In genomic region chr14:81402123-81402495, GRCh38 we compare ENCODE assay signal across 11 cellular contexts. TPM values are rescaled to one million over a fixed set of nuclear protein-coding genes. Genes with fewer than 3 reads are reported as not detected.
A peak's percentile ranks its signal among the peaks of the same experiment; 100 is the strongest.
DNase-seq lines count a peak whose midpoint lies in the region; ATAC-seq and TF ChIP-seq lines count a peak whose summit lies in the region.
"Had no signal": no experiment of that assay in that cellular context is flagged by ENCODE, and none has a peak within 500 bp of the region (broad histone marks: within the 10 kb centered on the region; RNA-seq: fewer than 3 reads in every experiment).

No MANE protein-coding gene starts in this region.

- H4K20me1 ChIP-seq in KMS-11 (ENCODE audit: insufficient read depth) (no peaks in the 10 kb centered on the region), smooth muscle cell (ENCODE audit: low read depth) (no peaks in the 10 kb centered on the region)

- TF ChIP-seq CTCF in KMS-11 (conservative IDR thresholded peaks at IDR 0.05; ENCODE audit: low read depth, low read length) (no peak), cardiac fibroblast (IDR thresholded peaks at IDR 0.05; ENCODE audit: low read depth, low read length) (no peak), smooth muscle cell (IDR thresholded peaks at IDR 0.05; ENCODE audit: borderline replicate concordance, insufficient read depth, poor library complexity, severe bottlenecking) (no peak), gastroesophageal sphincter (IDR thresholded peaks at IDR 0.05) (no peak)

- DNase-seq in cardiac fibroblast (ENCODE audit: low read depth in 2 of 2), result peak; percentile 26 to 49
- DNase-seq in smooth muscle cell (lab: John Stamatoyannopoulos, UW; ENCODE audit: unreplicated experiment), result no peak
- DNase-seq in HAP-1 (ENCODE audit: low spot score in 2 of 2), result no peak
- no peak for DNase-seq in GM19238 (ENCODE audit: insufficient read length, low spot score)
- DNase-seq in NCI-H2227 treated with DMSO at 0.1 percent for 48 hours (lab: John Stamatoyannopoulos, UW), result no peak
- DNase-seq: activated naive CD8-positive, alpha-beta T cell treated with anti-CD3 and anti-CD28 coated beads, Interleukin-2, amount 10 ng/mL, durations not matched to agents 7 days and 5 days; NCI-H187; T1000 had no signal

- H3K4me1 ChIP-seq in KMS-11 (ENCODE audit: low read depth, poor library complexity, severe bottlenecking), result peaks cover 71% of the 10 kb centered on the region
- H3K4me1 ChIP-seq in smooth muscle cell (ENCODE audit: low read depth), result peaks cover 22% of the 10 kb centered on the region
- H3K4me1 ChIP-seq in HAP-1, result peaks cover 34% of the 10 kb centered on the region
- H3K4me1 ChIP-seq in gastroesophageal sphincter, result no peaks in the 10 kb centered on the region

- peaks cover 38% of the 10 kb centered on the region for H3K79me2 ChIP-seq in KMS-11 (ENCODE audit: insufficient read depth, low read depth)
- H3K79me2 ChIP-seq in smooth muscle cell (ENCODE audit: low read depth), result no peaks in the 10 kb centered on the region

- H3K4me2 ChIP-seq in KMS-11 (peak overlapping the region; percentile 100), smooth muscle cell (peak overlapping the region; percentile 65)

- H3K9ac ChIP-seq in KMS-11 (peak overlapping the region; percentile 94; the same call in 1 of the 2 replicates), smooth muscle cell (ENCODE audit: low read depth) (peak overlapping the region; percentile 87)

- no peak for TF ChIP-seq POLR2A in gastroesophageal sphincter (IDR thresholded peaks at IDR 0.05)

- in situ Hi-C loops in HAP-1 (cut with MboI; ENCODE audit: low sequenced_read_pairs), result no loop called here

- no peak overlapping the region for H2AFZ ChIP-seq in KMS-11 (ENCODE audit: low read depth)
- H2AFZ ChIP-seq in smooth muscle cell (ENCODE audit: low read depth), result no peak overlapping the region

- no peak for TF ChIP-seq EP300 in gastroesophageal sphincter (IDR thresholded peaks at IDR 0.05)

- WGBS in smooth muscle cell (ENCODE audit: low lambda C conversion rate), result 0% methylated on average over 2 of the region's 2 CpGs
- 40 to 84% methylated on average over 1 to 2 of the region's 2 CpGs for WGBS in gastroesophageal sphincter (ENCODE audit: low coverage in 1 of 2), 2 donors

- H3K27ac ChIP-seq in KMS-11 (peak overlapping the region; percentile 97), smooth muscle cell (ENCODE audit: low read depth) (peak overlapping the region; percentile 92), gastroesophageal sphincter (peak overlapping the region in 1 of 4 donors; percentile 12)

- H3K9me3 ChIP-seq in smooth muscle cell (replicated peaks; ENCODE audit: low read depth) (no peaks in the 10 kb centered on the region), HAP-1 (no peaks in the 10 kb centered on the region), gastroesophageal sphincter (peaks cover 0 to 11% (median 0%) of the 10 kb centered on the region in 3 donors)

- H3K4me3 ChIP-seq in KMS-11 (IDR thresholded peaks at IDR 0.05; ENCODE audit: insufficient read depth, low read depth, low read length) (no peak overlapping the region), cardiac fibroblast (replicated peaks in 1 of 2; ENCODE audit: low read depth in 2 of 2, low read length in 2 of 2) (no peak overlapping the region), smooth muscle cell (no peak overlapping the region), HAP-1 (no peak overlapping the region), gastroesophageal sphincter (no peak overlapping the region)

- peaks cover 6% of the 10 kb centered on the region for H3F3A ChIP-seq in smooth muscle cell (ENCODE audit: low read depth)

- peaks cover 9% of the 10 kb centered on the region; the same call in 1 of the 2 replicates for H3K36me3 ChIP-seq in KMS-11 (ENCODE audit: insufficient read depth)
- no peaks in the 10 kb centered on the region for H3K36me3 ChIP-seq in smooth muscle cell (ENCODE audit: low read depth)
- 0 out of 2 replicates have a peak, but pooled peaks cover 7% of the 10 kb centered on the region for H3K36me3 ChIP-seq in HAP-1 (replicated peaks)
- H3K36me3 ChIP-seq in gastroesophageal sphincter, result no peaks in the 10 kb centered on the region

- ATAC-seq in GM21390 (IDR thresholded peaks at IDR 0.05; ENCODE audit: unreplicated experiment) (peak; percentile 33), gastroesophageal sphincter (no peak)

- H3K27me3 ChIP-seq in KMS-11 (ENCODE audit: insufficient read depth, low read depth) (no peaks in the 10 kb centered on the region), smooth muscle cell (ENCODE audit: low read depth) (no peaks in the 10 kb centered on the region), HAP-1 (ENCODE audit: low read depth) (no peaks in the 10 kb centered on the region), gastroesophageal sphincter (no peaks in the 10 kb centered on the region)

RNA-seq across cellular contexts. Expression of gene STON2, which starts 2.0 kb away (rescaled TPM):
- total RNA-seq in smooth muscle cell (39.6 and 43.6 TPM in 2 replicates), gastroesophageal sphincter (10 to 100 TPM in 3 of 4 donors, 1 to 10 TPM in 1; 2.8 to 11.6 (median 11.5) TPM)
- 1.7 and 7.3 TPM in 2 replicates for polyA plus RNA-seq in smooth muscle cell
- total RNA-seq: activated naive CD8-positive, alpha-beta T cell treated with anti-CD3 and anti-CD28 coated beads, Interleukin-2, amount 10 ng/mL, durations not matched to agents 7 days and 5 days had no signal

Comparison
In these comparisons a context has a peak if more than half of its experiments do, and no peak if none do; other contexts are left out.
1. DNase-seq: peak in cardiac fibroblast (2 of 2); none in smooth muscle cell (single experiment), HAP-1 (0 of 2), GM19238 (single experiment) and NCI-H2227 treated with DMSO at 0.1 percent for 48 hours (single experiment).